26 cellular contexts compared by ENCODE assay signal in genomic region chr3:117433439-117433838, GRCh38.
"Had no signal": no experiment of that assay in that cellular context is flagged by ENCODE, and none has a peak within 500 bp of the region (broad histone marks: within the 10 kb centered on the region; RNA-seq: fewer than 3 reads in every experiment).

No MANE protein-coding gene starts in this region.

- ATAC-seq: activated CD4-positive, alpha-beta T cell treated with anti-CD3 and anti-CD28 coated beads for 36 hours; activated naive CD4-positive, alpha-beta T cell treated with anti-CD3 and anti-CD28 coated beads, Interleukin-2, amount 50 U/mL, for 72 hours; activated T-cell treated with anti-CD3 and anti-CD28 coated beads, Interleukin-2, amount 50 U/mL, for 72 hours had no signal

- H3K4me1 ChIP-seq: ascending aorta, breast epithelium, colonic mucosa had no signal

- H3K4me3 ChIP-seq: ascending aorta, breast epithelium, cardiac muscle cell, colonic mucosa had no signal

- H3K9me3 ChIP-seq: ascending aorta, breast epithelium, colonic mucosa had no signal

- DNase-seq: activated CD4-positive, alpha-beta memory T cell treated with anti-CD3 and anti-CD28 coated beads, Interleukin-2, amount 10 ng/mL, durations not matched to agents 7 days and 5 days; activated CD4-positive, alpha-beta T cell treated with anti-CD3 and anti-CD28 coated beads for 36 hours; activated CD4-positive, alpha-beta T cell treated with anti-CD3 and anti-CD28 coated beads, Interleukin-2, amount 10 ng/mL, durations not matched to agents 24 days and 14 days; activated CD4-positive, alpha-beta T cell treated with anti-CD3 and anti-CD28 coated beads, Interleukin-2, amount 50 U/mL, for 4 hours; activated CD4-positive, CD25-positive, alpha-beta regulatory T cell; activated CD4-positive, CD25-positive, alpha-beta regulatory T cell treated with anti-CD3 and anti-CD28 coated beads, Interleukin-2, amount 50 U/mL, for 72 hours; activated CD8-positive, alpha-beta memory T cell treated with anti-CD3 and anti-CD28 coated beads, Interleukin-2, amount 50 U/mL, for 48 hours; activated gamma-delta T cell; activated naive CD4-positive, alpha-beta T cell; activated naive CD4-positive, alpha-beta T cell treated with anti-CD3 and anti-CD28 coated beads, Interleukin-2, amount 10 ng/mL, durations not matched to agents 7 days and 5 days; activated naive CD8-positive, alpha-beta T cell treated with anti-CD3 and anti-CD28 coated beads, Interleukin-2, amount 10 ng/mL, durations not matched to agents 7 days and 5 days; activated T-cell treated with anti-CD3 and anti-CD28 coated beads for 4 hours; activated T-cell treated with anti-CD3 and anti-CD28 coated beads, Interleukin-2, amount 50 U/mL, for 24 hours; activated T-cell treated with anti-CD3 and anti-CD28 coated beads, Interleukin-2, amount 50 U/mL, for 72 hours; central memory CD4-positive, alpha-beta T cell; cerebellar nuclear complex; colonic mucosa; effector CD8-positive, alpha-beta T cell; foreskin fibroblast; head of caudate nucleus; hypothalamus had no signal

- H3K36me3 ChIP-seq: ascending aorta, breast epithelium, cardiac muscle cell, colonic mucosa had no signal

- H3K27me3 ChIP-seq: ascending aorta, breast epithelium, cardiac muscle cell, colonic mucosa had no signal

- H3K27ac ChIP-seq: ascending aorta, breast epithelium, cardiac muscle cell, colonic mucosa, epithelial cell of prostate had no signal
